ENCODE assay signal across 8 cellular contexts in the genomic region with DNA sequence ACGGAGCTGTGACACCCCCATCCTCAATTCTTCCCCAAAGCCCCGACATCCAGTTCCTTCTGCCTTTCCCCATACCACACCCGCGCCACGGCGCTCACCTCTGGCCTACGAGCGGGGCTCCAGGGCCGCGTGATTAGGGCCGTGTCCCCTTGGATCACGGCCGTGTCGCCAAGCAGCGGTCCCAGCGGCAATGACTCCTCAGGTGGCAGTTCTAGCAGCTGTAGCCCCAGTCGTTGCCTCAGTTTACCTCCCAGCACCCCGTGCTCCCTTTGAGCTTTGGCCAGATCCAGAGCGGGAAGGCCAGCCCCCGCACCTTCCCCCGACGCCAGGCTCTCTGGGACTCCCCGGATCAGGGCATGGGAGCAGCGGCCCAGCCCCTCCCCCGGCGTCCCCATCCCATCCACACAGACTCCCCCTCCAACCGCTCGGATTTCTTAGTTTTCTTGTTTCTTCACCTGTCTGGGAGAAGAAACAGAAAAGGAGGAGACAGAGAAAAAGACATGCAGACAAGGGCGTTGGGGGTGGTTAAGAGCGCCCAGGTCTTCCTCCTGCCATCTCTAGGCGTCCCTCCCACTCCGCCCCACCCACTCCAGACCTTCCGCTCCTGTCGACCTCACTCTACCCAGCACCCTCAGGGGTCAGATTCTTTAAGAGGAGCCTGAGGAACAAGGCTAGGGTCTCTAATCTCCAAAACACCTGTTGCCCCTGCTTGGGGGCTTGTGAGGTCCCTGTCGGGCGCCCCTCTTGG. TPM values are rescaled to one million over a fixed set of nuclear protein-coding genes. Genes with fewer than 3 reads are reported as not detected.
DNase-seq lines count a peak whose midpoint lies in the region; ATAC-seq and TF ChIP-seq lines count a peak whose summit lies in the region.

A gene with protein sequence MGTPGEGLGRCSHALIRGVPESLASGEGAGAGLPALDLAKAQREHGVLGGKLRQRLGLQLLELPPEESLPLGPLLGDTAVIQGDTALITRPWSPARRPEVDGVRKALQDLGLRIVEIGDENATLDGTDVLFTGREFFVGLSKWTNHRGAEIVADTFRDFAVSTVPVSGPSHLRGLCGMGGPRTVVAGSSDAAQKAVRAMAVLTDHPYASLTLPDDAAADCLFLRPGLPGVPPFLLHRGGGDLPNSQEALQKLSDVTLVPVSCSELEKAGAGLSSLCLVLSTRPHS (minus strand): TSS at position 533 of the 748 bp plus-strand sequence. CDS start 138 bp downstream, at position 395.

- peaks cover 6% of the 10 kb centered on the region for H3K27me3 Mint-ChIP-seq in dendritic cell treated with granulocyte-macrophage colony-stimulating factor and Interleukin-4, amounts not matched to agents 40 ng/mL and 50 ng/mL, for 4 days
- no peaks in the 10 kb centered on the region for H3K27me3 Mint-ChIP-seq in mesothelial cell of epicardium (ENCODE audit: low read depth)

- peak within 1 kb of the TSS; percentile 99 for H3K27ac Mint-ChIP-seq in dendritic cell treated with granulocyte-macrophage colony-stimulating factor and Interleukin-4, amounts not matched to agents 40 ng/mL and 50 ng/mL, for 4 days
- H3K27ac Mint-ChIP-seq in mesothelial cell of epicardium = peak within 1 kb of the TSS; percentile 98

- no peak for DNase-seq in Caki2 (ENCODE audit: low read depth)
- no peak for DNase-seq in M059J (ENCODE audit: low read depth)
- DNase-seq in mesothelial cell of epicardium (ENCODE audit: low spot score in 2 of 2, unreplicated experiment in 2 of 2) = no peak
- DNase-seq in SW 1271 (lab: John Stamatoyannopoulos, UW) = no peak

- H3K4me3 ChIP-seq in urinary bladder (ENCODE audit: low read depth, low read length) = peak within 1 kb of the TSS; percentile 52

- peaks cover 2% of the 10 kb centered on the region for H3K36me3 ChIP-seq in urinary bladder (ENCODE audit: insufficient read depth)

- H3K36me3 Mint-ChIP-seq in dendritic cell treated with granulocyte-macrophage colony-stimulating factor and Interleukin-4, amounts not matched to agents 40 ng/mL and 50 ng/mL, for 4 days (ENCODE audit: low read depth) = peaks cover 100% of the 10 kb centered on the region
- peaks cover 49% of the 10 kb centered on the region for H3K36me3 Mint-ChIP-seq in mesothelial cell of epicardium

- intact Hi-C loops in dendritic cell treated with granulocyte-macrophage colony-stimulating factor and Interleukin-4, amounts not matched to agents 40 ng/mL and 50 ng/mL, for 4 days (cut with micrococcal nuclease) = loop anchor here (1.0 to 5.0 kb wide), 3 partner anchors 26 to 103 kb away; partner anchors contain the start of gene ABHD16A

- no peak for TF ChIP-seq CTCF in mesothelial cell of epicardium (IDR thresholded peaks at IDR 0.05; ENCODE audit: unreplicated experiment)

- no peaks in the 10 kb centered on the region for H3K4me1 ChIP-seq in urinary bladder (ENCODE audit: insufficient read depth)

- H3K4me1 Mint-ChIP-seq in dendritic cell treated with granulocyte-macrophage colony-stimulating factor and Interleukin-4, amounts not matched to agents 40 ng/mL and 50 ng/mL, for 4 days (ENCODE audit: low read depth) = peaks cover 91% of the 10 kb centered on the region
- H3K4me1 Mint-ChIP-seq in mesothelial cell of epicardium = peaks cover 22% of the 10 kb centered on the region

- in situ Hi-C loops in Caki2 (cut with HindIII; ENCODE audit: low pct_unique_long_range_greater_than_20kb, low sequenced_read_pairs) = no loop called here

- H3K9me3 Mint-ChIP-seq in dendritic cell treated with granulocyte-macrophage colony-stimulating factor and Interleukin-4, amounts not matched to agents 40 ng/mL and 50 ng/mL, for 4 days = no peaks in the 10 kb centered on the region
- H3K9me3 Mint-ChIP-seq in mesothelial cell of epicardium = no peaks in the 10 kb centered on the region

- peak within 1 kb of the TSS; percentile 99 for H3K4me3 Mint-ChIP-seq in dendritic cell treated with granulocyte-macrophage colony-stimulating factor and Interleukin-4, amounts not matched to agents 40 ng/mL and 50 ng/mL, for 4 days
- H3K4me3 Mint-ChIP-seq in mesothelial cell of epicardium = peak within 1 kb of the TSS; percentile 100

- ATAC-seq in HG03457 (IDR thresholded peaks at IDR 0.05; ENCODE audit: unreplicated experiment) = no peak
- no peak for ATAC-seq in GM19397 (IDR thresholded peaks at IDR 0.05; ENCODE audit: unreplicated experiment)

- peak within 1 kb of the TSS; percentile 87 for H3K27ac ChIP-seq in urinary bladder (ENCODE audit: low read depth)

- WGBS in urinary bladder = 14% methylated on average over 36 of the region's 36 CpGs

RNA-seq across cellular contexts. Expression of the gene that starts here (rescaled TPM):
- 214 and 216 TPM in 2 replicates for total RNA-seq in Caki2 (2014; rRNA removed; shearing (Covaris generic); ENCODE audit: low replicate concordance)
- 75.1 and 90.7 TPM in 2 replicates for total RNA-seq in M059J (2014; rRNA removed; shearing (Covaris generic))
- total RNA-seq in mesothelial cell of epicardium (142 to 144 TPM (median 143 TPM) in 3 replicates), urinary bladder (81.6 TPM)
- 115 TPM for polyA plus RNA-seq in urinary bladder
